Comparison of ENCODE assay signal across 12 cellular contexts in the genomic region with DNA sequence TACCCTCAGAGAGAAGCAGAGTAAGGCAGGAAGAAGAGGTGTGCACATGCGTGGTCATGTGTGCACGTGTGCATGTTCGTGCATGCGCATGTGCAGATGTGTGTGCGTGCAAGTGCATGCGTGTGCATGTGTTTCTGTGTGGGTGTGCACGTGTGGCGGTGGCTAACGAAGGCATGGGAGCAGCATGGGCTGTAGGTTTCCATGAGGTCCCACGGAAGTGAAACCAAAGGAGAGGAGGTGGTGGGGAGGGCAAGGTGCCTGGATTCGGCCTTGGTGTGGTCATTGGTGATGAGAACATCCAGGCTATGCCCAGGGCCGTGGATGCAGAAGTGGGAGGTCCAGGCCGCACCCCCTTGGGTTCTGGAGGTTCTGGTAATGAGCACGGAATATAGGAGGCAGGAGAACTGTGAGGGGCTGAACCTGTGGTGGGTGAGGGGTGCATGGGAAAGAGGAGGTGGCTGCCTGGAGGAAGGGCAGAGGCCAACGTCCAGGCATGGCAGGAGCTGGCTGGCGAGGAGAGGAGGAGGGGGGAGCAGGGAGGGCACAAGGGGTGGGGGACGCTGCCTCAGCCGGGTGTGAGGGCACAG. TPM values are rescaled to one million over a fixed set of nuclear protein-coding genes. Genes with fewer than 3 reads are reported as not detected.
A peak's percentile ranks its signal among the peaks of the same experiment; 100 is the strongest.
DNase-seq lines count a peak whose midpoint lies in the region; ATAC-seq, FAIRE-seq and TF ChIP-seq lines count a peak whose summit lies in the region.
"Had no signal": no experiment of that assay in that cellular context is flagged by ENCODE, and none has a peak within 500 bp of the region (broad histone marks: within the 10 kb centered on the region; RNA-seq: fewer than 3 reads in every experiment).

No MANE protein-coding gene starts in this region.

- H3K79me2 ChIP-seq in astrocyte (ENCODE audit: insufficient read depth, low read length): peaks cover 42% of the 10 kb centered on the region

- DNase-seq in stimulated activated naive CD8-positive, alpha-beta T cell treated with anti-CD3 and anti-CD28 coated beads, Interleukin-15, Interleukin-2, amounts not matched to agents 100 U/mL and 50 U/mL, for 24 hours: no peak
- DNase-seq in astrocyte (ENCODE audit: low read depth) (no peak), naive B cell (no peak), amygdala (lab: John Stamatoyannopoulos, UW) (no peak), WERI-Rb-1 (no peak), thyroid gland (no peak)
- DNase-seq: NCI-H526, retina had no signal

- H4K20me1 ChIP-seq in astrocyte (ENCODE audit: insufficient read depth, low read length): peaks cover 20% of the 10 kb centered on the region

- no peak for FAIRE-seq in astrocyte (lab: Jason Lieb, UNC)

- no peak for ATAC-seq in stimulated activated naive CD8-positive, alpha-beta T cell treated with anti-CD3 and anti-CD28 coated beads, Interleukin-15, Interleukin-2, amounts not matched to agents 100 U/mL and 50 U/mL, for 24 hours
- no peak for ATAC-seq in naive B cell (ENCODE audit: low read depth in 2 of 2)
- ATAC-seq in GM21737 (IDR thresholded peaks at IDR 0.05; ENCODE audit: unreplicated experiment): no peak
- ATAC-seq: activated naive CD4-positive, alpha-beta T cell treated with anti-CD3 and anti-CD28 coated beads, Interleukin-2, amount 50 U/mL, for 72 hours had no signal

- no peak overlapping the region for H3K27ac Mint-ChIP-seq in stimulated activated naive CD8-positive, alpha-beta T cell treated with anti-CD3 and anti-CD28 coated beads, Interleukin-15, Interleukin-2, amounts not matched to agents 100 ng/mL and 50 ng/mL, for 24 hours
- peak overlapping the region; percentile 15 for H3K27ac Mint-ChIP-seq in astrocyte (ENCODE audit: unreplicated experiment)
- peak overlapping the region in 3 of 6 donors; percentile 19 to 90 (median 70) for H3K27ac Mint-ChIP-seq in naive B cell
- H3K27ac Mint-ChIP-seq: activated naive CD4-positive, alpha-beta T cell treated with anti-CD3 and anti-CD28 coated beads, Interleukin-2, amount 50 U/mL, for 72 hours had no signal

- H3K4me1 Mint-ChIP-seq in stimulated activated naive CD8-positive, alpha-beta T cell treated with anti-CD3 and anti-CD28 coated beads, Interleukin-15, Interleukin-2, amounts not matched to agents 100 ng/mL and 50 ng/mL, for 24 hours (ENCODE audit: low read depth): peaks cover 29% of the 10 kb centered on the region
- peaks cover 48% of the 10 kb centered on the region for H3K4me1 Mint-ChIP-seq in astrocyte (ENCODE audit: low read depth, unreplicated experiment)
- peaks cover 28 to 33% (median 29%) of the 10 kb centered on the region in 3 donors for H3K4me1 Mint-ChIP-seq in naive B cell

- no peak for TF ChIP-seq CTCF in astrocyte (IDR thresholded peaks at IDR 0.05; ENCODE audit: insufficient read depth, low read depth, low read length)
- TF ChIP-seq CTCF in WERI-Rb-1 (IDR thresholded peaks at IDR 0.05; ENCODE audit: low read depth, low read length): no peak
- TF ChIP-seq CTCF in thyroid gland (IDR thresholded peaks at IDR 0.05): no peak

- intact Hi-C loops in thyroid gland (cut with DNase I): loop anchor here (5.0 to 10.0 kb wide), 2 partner anchors 73 to 230 kb away; a partner anchor contains a TSS

- no peak overlapping the region for H3K27ac ChIP-seq in astrocyte (ENCODE audit: low read depth, low read length)
- H3K27ac ChIP-seq in WERI-Rb-1: no peak overlapping the region
- no peak overlapping the region for H3K27ac ChIP-seq in thyroid gland

- peaks cover 9% of the 10 kb centered on the region for H3K27me3 Mint-ChIP-seq in stimulated activated naive CD8-positive, alpha-beta T cell treated with anti-CD3 and anti-CD28 coated beads, Interleukin-15, Interleukin-2, amounts not matched to agents 100 ng/mL and 50 ng/mL, for 24 hours
- peaks cover 4% of the 10 kb centered on the region for H3K27me3 Mint-ChIP-seq in astrocyte (ENCODE audit: low read depth, unreplicated experiment)
- H3K27me3 Mint-ChIP-seq in naive B cell: peaks cover 0 to 3% (median 0%) of the 10 kb centered on the region in 3 donors

- H3K4me3 Mint-ChIP-seq in stimulated activated naive CD8-positive, alpha-beta T cell treated with anti-CD3 and anti-CD28 coated beads, Interleukin-15, Interleukin-2, amounts not matched to agents 100 ng/mL and 50 ng/mL, for 24 hours: peak overlapping the region; percentile 4
- peak overlapping the region; percentile 73 for H3K4me3 Mint-ChIP-seq in astrocyte (ENCODE audit: unreplicated experiment)
- peak overlapping the region in 6 of 8 donors; percentile 6 to 92 (median 48) for H3K4me3 Mint-ChIP-seq in naive B cell

- H3K4me2 ChIP-seq in astrocyte (ENCODE audit: low read length): peak overlapping the region; percentile 88

- H3K27me3 ChIP-seq in astrocyte (ENCODE audit: insufficient read depth, low read length): no peaks in the 10 kb centered on the region
- no peaks in the 10 kb centered on the region for H3K27me3 ChIP-seq in WERI-Rb-1 (ENCODE audit: insufficient read depth, low read depth, severe bottlenecking)
- H3K27me3 ChIP-seq in thyroid gland: no peaks in the 10 kb centered on the region

- H3K9me3 ChIP-seq in astrocyte (ENCODE audit: insufficient read depth, low read depth, low read length) (peaks cover 2% of the 10 kb centered on the region), WERI-Rb-1 (ENCODE audit: severe bottlenecking) (no peaks in the 10 kb centered on the region), thyroid gland (no peaks in the 10 kb centered on the region)

- H3K4me1 ChIP-seq in astrocyte (ENCODE audit: insufficient read depth, low read length) (peaks cover 64% of the 10 kb centered on the region), thyroid gland (peaks cover 45 to 57% of the 10 kb centered on the region in 2 donors)

- H3K9ac ChIP-seq in astrocyte (ENCODE audit: low read length): no peak overlapping the region

- WGBS in thyroid gland, 2 donors: 89 to 90% methylated on average over 18 of the region's 18 CpGs

- H3K9me3 Mint-ChIP-seq in stimulated activated naive CD8-positive, alpha-beta T cell treated with anti-CD3 and anti-CD28 coated beads, Interleukin-15, Interleukin-2, amounts not matched to agents 100 ng/mL and 50 ng/mL, for 24 hours: peaks cover 12% of the 10 kb centered on the region
- peaks cover 17% of the 10 kb centered on the region for H3K9me3 Mint-ChIP-seq in astrocyte (ENCODE audit: unreplicated experiment)
- H3K9me3 Mint-ChIP-seq in naive B cell: peaks cover 4 to 23% (median 12%) of the 10 kb centered on the region in 7 donors

- no peak overlapping the region for H2AFZ ChIP-seq in astrocyte (ENCODE audit: low read depth, low read length)

- peak overlapping the region; percentile 78 for H3K4me3 ChIP-seq in astrocyte (ENCODE audit: insufficient read depth, low read depth, low read length)
- no peak overlapping the region for H3K4me3 ChIP-seq in WERI-Rb-1 (ENCODE audit: low read depth, low read length)
- no peak overlapping the region for H3K4me3 ChIP-seq in thyroid gland (replicated peaks in 1 of 3)
- H3K4me3 ChIP-seq: lung had no signal

- no peaks in the 10 kb centered on the region for H3K36me3 ChIP-seq in astrocyte (ENCODE audit: insufficient read depth, low read length)
- no peaks in the 10 kb centered on the region for H3K36me3 ChIP-seq in WERI-Rb-1
- no peaks in the 10 kb centered on the region for H3K36me3 ChIP-seq in thyroid gland

- H3K36me3 Mint-ChIP-seq in stimulated activated naive CD8-positive, alpha-beta T cell treated with anti-CD3 and anti-CD28 coated beads, Interleukin-15, Interleukin-2, amounts not matched to agents 100 ng/mL and 50 ng/mL, for 24 hours (ENCODE audit: low read depth): no peaks in the 10 kb centered on the region
- H3K36me3 Mint-ChIP-seq in astrocyte (ENCODE audit: low read depth, unreplicated experiment) (no peaks in the 10 kb centered on the region), naive B cell (peaks cover 5 to 8% of the 10 kb centered on the region in 2 donors)

- no peak for TF ChIP-seq POLR2A in thyroid gland (IDR thresholded peaks at IDR 0.05)

RNA-seq across cellular contexts. Expression of a gene that starts 2.4 kb away (rescaled TPM):
- 29.2 and 39.1 TPM in 2 replicates for total RNA-seq in astrocyte
- 1 to 10 TPM; 1.3 to 6.7 (median 2.1) TPM for polyA plus RNA-seq in naive B cell (ENCODE audit: low read depth in 6 of 6)
- 10 to 100 TPM; 30.4 to 75.8 (median 41.1) TPM for total RNA-seq in thyroid gland

Comparison
In these comparisons a context has a peak if more than half of its experiments do, and no peak if none do; other contexts are left out.
1. H3K4me3 Mint-ChIP-seq: peak in every context shown above with its lines; median percentile 73 in astrocyte; 48 in naive B cell; 4 in stimulated activated naive CD8-positive, alpha-beta T cell treated with anti-CD3 and anti-CD28 coated beads, Interleukin-15, Interleukin-2, amounts not matched to agents 100 ng/mL and 50 ng/mL, for 24 hours.